8 cellular contexts compared by ENCODE assay signal in the genomic region with DNA sequence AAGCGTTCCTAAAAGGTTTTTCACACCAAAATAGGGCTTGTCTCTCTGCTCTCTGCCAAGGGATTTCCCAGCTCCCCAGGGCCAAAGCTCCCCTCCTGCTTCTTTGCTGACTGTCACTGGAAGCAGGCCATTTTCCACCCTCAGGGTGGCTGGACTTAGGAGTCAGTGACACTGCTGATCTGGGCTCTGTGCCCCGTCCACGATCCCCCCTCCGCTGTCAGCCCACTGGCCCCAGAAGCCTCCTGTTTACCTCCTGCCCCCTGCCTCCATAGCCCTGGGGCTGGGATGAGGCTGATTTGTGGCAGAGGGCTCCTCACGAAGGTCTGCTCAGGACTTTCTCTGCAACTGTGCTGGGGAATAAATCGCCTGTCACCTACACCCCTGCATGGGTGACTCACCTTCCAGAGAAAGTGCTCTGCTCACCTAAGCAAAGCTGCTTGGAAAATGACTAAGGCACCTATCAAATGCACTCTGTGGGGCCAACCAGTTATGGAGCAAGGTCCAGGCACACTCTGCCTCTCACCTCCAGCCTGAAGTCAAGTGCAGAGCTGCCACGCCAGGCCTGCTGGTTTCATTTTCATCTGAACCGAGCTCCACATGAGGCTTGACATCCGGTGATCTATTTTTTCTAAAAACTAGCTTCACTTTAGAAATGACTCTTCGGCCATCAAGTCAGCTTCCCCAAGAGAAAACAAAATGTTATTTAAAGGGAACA. TPM values are rescaled to one million over a fixed set of nuclear protein-coding genes. Genes with fewer than 3 reads are reported as not detected.
DNase-seq lines count a peak whose midpoint lies in the region; ATAC-seq and TF ChIP-seq lines count a peak whose summit lies in the region.

No MANE protein-coding gene starts in this region.

- no peak overlapping the region for H3K9ac ChIP-seq in IMR-90 (ENCODE audit: low read depth, low read length)

- H3K79me1 ChIP-seq in IMR-90 (ENCODE audit: low read depth in 1 of 2, low read length in 2 of 2) = peaks cover 35 to 88% of the 10 kb centered on the region in 2 experiments

- H3K4me3 ChIP-seq in GM12865 (ENCODE audit: low read depth, low read length) (peak overlapping the region; percentile 66), IMR-90 (ENCODE audit: insufficient read depth, low read depth, low read length) (no peak overlapping the region), osteoblast (ENCODE audit: insufficient read depth, low read length) (peak overlapping the region; percentile 49), tibial artery (peak overlapping the region; percentile 30 to 34)

- H2BK20ac ChIP-seq in IMR-90 (ENCODE audit: low read depth, low read length) = 0 out of 2 replicates have a peak overlapping the region, but pooled peaks have one; percentile 6

- peak overlapping the region; percentile 38 for H2BK5ac ChIP-seq in IMR-90 (ENCODE audit: low read depth, low read length, poor library complexity, severe bottlenecking)

- intact Hi-C loops in IMR-90 (cut with micrococcal nuclease) = no loop called here
- intact Hi-C loops in tibial artery (cut with DNase I; ENCODE audit: low total_unique reads) = no loop called here

- H3K27me3 Mint-ChIP-seq in effector memory CD8-positive, alpha-beta T cell = no peaks in the 10 kb centered on the region

- H3K18ac ChIP-seq in IMR-90 (ENCODE audit: low read depth, low read length) = no peak overlapping the region

- H4K8ac ChIP-seq in IMR-90 (ENCODE audit: low read depth in 2 of 2, low read length in 2 of 2) = 0 out of 4 replicates have a peak overlapping the region, but pooled peaks of 1 of the 2 experiments have one; percentile 1

- peaks cover 75 to 79% of the 10 kb centered on the region in 2 donors for H3K4me1 Mint-ChIP-seq in effector memory CD8-positive, alpha-beta T cell (ENCODE audit: low read depth in 2 of 2)

- H2AK5ac ChIP-seq in IMR-90 (ENCODE audit: low read depth, low read length) = peak overlapping the region; percentile 10; the same call in 1 of the 2 replicates

- H2AK9ac ChIP-seq in IMR-90 (replicated peaks; ENCODE audit: low read depth, low read length, poor library complexity) = no peak overlapping the region

- peaks cover 43% of the 10 kb centered on the region for H3K9me1 ChIP-seq in IMR-90 (ENCODE audit: insufficient read depth, low read length)

- no peaks in the 10 kb centered on the region for H3K9me3 ChIP-seq in IMR-90 (ENCODE audit: control insufficient read depth, insufficient read depth, low read length)
- no peaks in the 10 kb centered on the region for H3K9me3 ChIP-seq in osteoblast (ENCODE audit: low read depth, low read length)
- H3K9me3 ChIP-seq in tibial artery = no peaks in the 10 kb centered on the region

- peak overlapping the region; percentile 15 for H2AFZ ChIP-seq in IMR-90 (replicated peaks; ENCODE audit: low read length, poor library complexity)
- H2AFZ ChIP-seq in osteoblast (ENCODE audit: low read length) = no peak overlapping the region

- in situ Hi-C loops in IMR-90 (cut with MboI; ENCODE audit: low sequenced_read_pairs) = loop anchor here (5.0 kb wide), 1 partner anchor 60 kb away; no protein-coding TSS in a partner anchor

- H4K5ac ChIP-seq in IMR-90 (ENCODE audit: low read depth, low read length) = peak overlapping the region; percentile 6; the same call in 1 of the 2 replicates

- peaks cover 46% of the 10 kb centered on the region for H3K4me1 ChIP-seq in IMR-90 (ENCODE audit: control insufficient read depth, insufficient read depth, low read length)
- H3K4me1 ChIP-seq in osteoblast (ENCODE audit: insufficient read depth, low read length) = peaks cover 70% of the 10 kb centered on the region
- H3K4me1 ChIP-seq in tibial artery = peaks cover 0 to 81% (median 67%) of the 10 kb centered on the region in 4 donors

- H3K36me3 Mint-ChIP-seq in effector memory CD8-positive, alpha-beta T cell (ENCODE audit: insufficient read depth) = peaks cover 11% of the 10 kb centered on the region

- peak overlapping the region; percentile 82 to 88 for H3K4me3 Mint-ChIP-seq in effector memory CD8-positive, alpha-beta T cell

- peak overlapping the region; percentile 56 for H3K4me2 ChIP-seq in IMR-90 (ENCODE audit: low read depth, low read length)
- peak overlapping the region; percentile 98 for H3K4me2 ChIP-seq in osteoblast (ENCODE audit: insufficient read depth, low read length)

- no peak for TF ChIP-seq RAD21 in IMR-90 (IDR thresholded peaks at IDR 0.05; ENCODE audit: low read length)

- CTCF ChIA-PET in IMR-90 (lab: Yijun Ruan, JAX) = interaction anchor here (0.8 to 1.5 kb wide), 4 partner anchors 24 to 73 kb away, joined by 3 to 7 read pairs (median 6); no protein-coding TSS in a partner anchor

- no TSS peak for BruUV-seq in IMR-90 (replicated peaks; lab: Mats Ljungman, UMichigan)

- H3K27ac ChIP-seq in IMR-90 (ENCODE audit: insufficient read depth, low read length) (peak overlapping the region; percentile 31), osteoblast (ENCODE audit: low read depth, low read length) (peak overlapping the region; percentile 77), tibial artery (peak overlapping the region; percentile 82 to 83)

- H2BK120ac ChIP-seq in IMR-90 (ENCODE audit: low read depth, low read length) = no peak overlapping the region

- peak overlapping the region; percentile 89 to 93 for H3K27ac Mint-ChIP-seq in effector memory CD8-positive, alpha-beta T cell

- no peak overlapping the region for H3K56ac ChIP-seq in IMR-90 (ENCODE audit: extremely low read depth, insufficient read depth, low read length)

- POLR2A ChIA-PET in IMR-90 (lab: Charles Lee; ENCODE audit: unreplicated experiment) = interaction anchor here (0.6 to 0.7 kb wide), 2 partner anchors 37 to 65 kb away, joined by 3 to 6 read pairs; no protein-coding TSS in a partner anchor

- H4K91ac ChIP-seq in IMR-90 (ENCODE audit: insufficient read depth, low read depth, low read length) = no peak overlapping the region

- dilution Hi-C loops in IMR-90 (cut with HindIII; ENCODE audit: low sequenced_read_pairs, unreplicated experiment) = no loop called here

- no peak for TF ChIP-seq CTCF in GM12865 (IDR thresholded peaks at IDR 0.05; ENCODE audit: insufficient read depth, low read depth, low read length, missing control alignments)
- no peak for TF ChIP-seq CTCF in IMR-90 (conservative IDR thresholded peaks at IDR 0.05; ENCODE audit: low read depth, low read length)
- peak; percentile 0 for TF ChIP-seq CTCF in osteoblast (IDR thresholded peaks at IDR 0.05; ENCODE audit: extremely low read depth, low read depth, low read length)
- TF ChIP-seq CTCF in tibial artery (IDR thresholded peaks at IDR 0.05) = no peak

- H3K27me3 ChIP-seq in IMR-90 (ENCODE audit: control insufficient read depth, insufficient read depth, low read length) (no peaks in the 10 kb centered on the region), osteoblast (ENCODE audit: insufficient read depth, low read length) (no peaks in the 10 kb centered on the region), tibial artery (no peaks in the 10 kb centered on the region)

- H2BK15ac ChIP-seq in IMR-90 (ENCODE audit: low read depth, low read length) = no peak overlapping the region

- no peak for ATAC-seq in IMR-90 (ENCODE audit: low read depth)
- peak; percentile 31 for ATAC-seq in effector memory CD8-positive, alpha-beta T cell (replicated peaks)

- peaks cover 82% of the 10 kb centered on the region for H4K20me1 ChIP-seq in IMR-90 (ENCODE audit: insufficient read depth, low read length)
- peaks cover 72% of the 10 kb centered on the region for H4K20me1 ChIP-seq in osteoblast (ENCODE audit: insufficient read depth, low read length)

- peaks cover 8% of the 10 kb centered on the region for H3K36me3 ChIP-seq in IMR-90 (ENCODE audit: control insufficient read depth, insufficient read depth, low read length)
- peaks cover 27% of the 10 kb centered on the region for H3K36me3 ChIP-seq in osteoblast (ENCODE audit: insufficient read depth, low read length)
- H3K36me3 ChIP-seq in tibial artery = no peaks in the 10 kb centered on the region

- H3K4ac ChIP-seq in IMR-90 (ENCODE audit: low read depth, low read length) = peak overlapping the region; percentile 21; the same call in 1 of the 2 replicates

- H3K23ac ChIP-seq in IMR-90 (ENCODE audit: low read depth, low read length) = 0 out of 2 replicates have a peak overlapping the region, but pooled peaks have one; percentile 14

- no peaks in the 10 kb centered on the region for H3K9me3 Mint-ChIP-seq in effector memory CD8-positive, alpha-beta T cell

- H3K79me2 ChIP-seq in osteoblast (ENCODE audit: insufficient read depth, low read length) = peaks cover 89% of the 10 kb centered on the region

- TF ChIP-seq POLR2A in IMR-90 (IDR thresholded peaks at IDR 0.05; ENCODE audit: low read depth, low read length) = no peak

- 0 out of 2 replicates have a peak overlapping the region, but pooled peaks have one; percentile 8 for H3K14ac ChIP-seq in IMR-90 (replicated peaks; ENCODE audit: low read depth, low read length)

- WGBS in IMR-90 (ENCODE audit: extremely low coverage in 2 of 2, insufficient read length in 1 of 2), 2 experiments = no CpG with 5 or more reads among the region's 10 CpGs

- DNase-seq in GM12865 (ENCODE audit: low read depth) (peak; percentile 96), IMR-90 (peak; percentile 63), osteoblast (ENCODE audit: insufficient read length, low spot score, missing footprints) (peak; percentile 70), tibial artery (peak in 1 of 2 donors; percentile 78), D341Med (ENCODE audit: low spot score) (no peak), 8988T (no peak)
- peak; percentile 84 to 91 for DNase-seq in activated CD4-positive, alpha-beta T cell treated with anti-CD3 and anti-CD28 coated beads, Interleukin-2, amount 50 U/mL, for 48 hours
- DNase-seq in effector memory CD8-positive, alpha-beta T cell = peak; percentile 50 to 52 (median 52)

TF ChIP-seq in IMR-90, 13 proteins besides CTCF, POLR2A, EP300 and RAD21 (continues in another document):
- no peak for TF ChIP-seq MXI1 (IDR thresholded peaks at IDR 0.05; ENCODE audit: borderline replicate concordance, low read depth, low read length)
- TF ChIP-seq BHLHE40 (IDR thresholded peaks at IDR 0.05; ENCODE audit: low read depth, low read length) = peak; percentile 4; the same call in 1 of the 2 replicates
- peak; percentile 43; the same call in 1 of the 2 replicates for TF ChIP-seq FOS (IDR thresholded peaks at IDR 0.05; ENCODE audit: low read depth, low read length)
- no peak for TF ChIP-seq RCOR1 (IDR thresholded peaks at IDR 0.05; ENCODE audit: insufficient replicate concordance, low read length)

RNA-seq across cellular contexts. Expression of a gene that starts 4.9 kb away (rescaled TPM):
- total RNA-seq in IMR-90 (2012; rRNA removed) (3.6 and 4.1 TPM in 2 replicates), osteoblast (2.7 and 3.6 TPM in 2 replicates)
- polyA plus RNA-seq in IMR-90 (2012; rRNA removed) = 19.9 and 21.7 TPM in 2 replicates
- polyA plus RNA-seq in IMR-90 (2012; cell fraction: cytosol; rRNA removed) = 11.1 and 15.2 TPM in 2 replicates
- polyA plus RNA-seq in IMR-90 (2012; cell fraction: nucleus; rRNA removed; ENCODE audit: low replicate concordance) = 52.0 and 95.3 TPM in 2 replicates

RNA-seq across cellular contexts. Expression of a gene that starts 50.0 kb away (rescaled TPM):
- under 0.01 and 0.18 TPM in 2 replicates for total RNA-seq in IMR-90 (2012; rRNA removed)
- polyA plus RNA-seq in IMR-90 (2012; rRNA removed) = not detected in 2 replicates
- not detected in 2 replicates for polyA plus RNA-seq in IMR-90 (2012; cell fraction: cytosol; rRNA removed)
- polyA plus RNA-seq in IMR-90 (2012; cell fraction: nucleus; rRNA removed; ENCODE audit: low replicate concordance) = 0.09 TPM in 1 of 2 replicates, not detected in the other
- total RNA-seq in osteoblast = not detected in 2 replicates

Comparison
In these comparisons a context has a peak if more than half of its experiments do, and no peak if none do; other contexts are left out.
1. DNase-seq: peak in GM12865 (single experiment), IMR-90 (single experiment), activated CD4-positive, alpha-beta T cell treated with anti-CD3 and anti-CD28 coated beads, Interleukin-2, amount 50 U/mL, for 48 hours (2 of 2), effector memory CD8-positive, alpha-beta T cell (3 of 3) and osteoblast (single experiment); none in D341Med (single experiment) and 8988T (single experiment).
2. H3K27ac ChIP-seq: peak in every context shown above with its lines; median percentile 82 in tibial artery; 77 in osteoblast; 31 in IMR-90.